1 cellular context compared by ENCODE assay signal in genomic region chr15:33309602-33310276, GRCh38.
TF ChIP-seq lines count a peak whose summit lies in the region.

No MANE protein-coding gene starts in this region.

TF ChIP-seq in K562, 482 proteins besides CTCF, POLR2A, EP300 and RAD21 (continued from another document):
- no peak for TF ChIP-seq ZBTB11 (CRISPR knock-in tag; IDR thresholded peaks at IDR 0.05)
